Comparison of ENCODE assay signal across 8 cellular contexts in the genomic region with DNA sequence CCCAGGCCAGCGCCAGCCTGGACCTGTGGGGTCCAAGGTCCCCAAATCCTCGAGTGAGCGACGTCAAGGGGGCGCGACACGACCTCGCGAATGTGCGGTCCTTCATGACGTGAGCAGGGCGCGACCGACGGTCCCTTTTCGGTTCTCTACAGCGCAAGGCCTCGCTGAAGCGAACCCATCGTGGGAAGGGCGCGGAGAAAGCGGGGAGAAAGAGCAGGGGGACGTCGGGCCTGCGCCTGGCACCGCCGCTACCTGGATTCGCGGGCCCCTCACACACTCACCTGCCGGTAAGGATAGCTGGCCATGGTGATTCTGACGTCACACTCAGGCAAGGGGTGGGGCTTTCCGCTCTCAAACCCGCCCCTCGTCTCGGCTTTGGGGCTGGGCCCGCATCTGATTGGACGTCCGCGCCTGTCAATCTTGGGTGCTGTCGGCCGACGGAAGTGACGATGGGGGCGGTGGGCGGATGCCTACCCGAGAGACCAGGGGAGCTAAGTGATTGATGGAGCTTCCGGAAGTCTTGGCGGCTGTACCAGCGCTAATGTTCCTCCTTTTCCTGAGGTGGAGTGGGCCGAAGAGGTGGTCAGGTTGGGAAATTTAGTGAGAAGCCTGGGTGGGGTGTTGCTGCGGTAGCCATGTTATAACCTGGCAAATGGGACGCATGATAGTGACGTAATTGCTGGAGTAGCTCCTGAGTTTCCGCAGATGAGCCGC. TPM values are rescaled to one million over a fixed set of nuclear protein-coding genes. Genes with fewer than 3 reads are reported as not detected.
DNase-seq lines count a peak whose midpoint lies in the region; ATAC-seq and TF ChIP-seq lines count a peak whose summit lies in the region.

A gene with protein sequence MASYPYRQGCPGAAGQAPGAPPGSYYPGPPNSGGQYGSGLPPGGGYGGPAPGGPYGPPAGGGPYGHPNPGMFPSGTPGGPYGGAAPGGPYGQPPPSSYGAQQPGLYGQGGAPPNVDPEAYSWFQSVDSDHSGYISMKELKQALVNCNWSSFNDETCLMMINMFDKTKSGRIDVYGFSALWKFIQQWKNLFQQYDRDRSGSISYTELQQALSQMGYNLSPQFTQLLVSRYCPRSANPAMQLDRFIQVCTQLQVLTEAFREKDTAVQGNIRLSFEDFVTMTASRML (minus strand): TSS at position 317 of the 714 bp plus-strand sequence. CDS start 12 bp downstream, at position 305.

- H3K79me2 ChIP-seq in Karpas-422 (ENCODE audit: low read length) = peaks cover 45% of the 10 kb centered on the region

- TF ChIP-seq EP300 in esophagus muscularis mucosa (IDR thresholded peaks at IDR 0.05) = peak; percentile 42

- TF ChIP-seq POLR2A in esophagus muscularis mucosa (IDR thresholded peaks at IDR 0.05; ENCODE audit: low read depth) = peak; percentile 83

- peak within 1 kb of the TSS; percentile 86 for H3K9ac ChIP-seq in Karpas-422 (ENCODE audit: low read length)

- H3K27ac ChIP-seq in Karpas-422 (ENCODE audit: low read length) = peak within 1 kb of the TSS; percentile 7; the same call in 1 of the 2 replicates
- peak within 1 kb of the TSS; percentile 92 to 99 (median 96) for H3K27ac ChIP-seq in esophagus muscularis mucosa (replicated peaks in 1 of 4)
- H3K27ac ChIP-seq in muscle layer of duodenum (ENCODE audit: low read length) = peak within 1 kb of the TSS; percentile 97

- H3K27me3 ChIP-seq in Karpas-422 (ENCODE audit: low read length) (no peaks in the 10 kb centered on the region), esophagus muscularis mucosa (no peaks in the 10 kb centered on the region), muscle layer of duodenum (ENCODE audit: low read depth, low read length) (no peaks in the 10 kb centered on the region)

- H2AFZ ChIP-seq in Karpas-422 (ENCODE audit: low read length) = peak within 1 kb of the TSS; percentile 57; the same call in 1 of the 2 replicates

- H3K9me2 ChIP-seq in Karpas-422 (replicated peaks; ENCODE audit: insufficient read depth, low read length) = no peaks in the 10 kb centered on the region

- H3K9me3 ChIP-seq in Karpas-422 (ENCODE audit: low read length) (no peaks in the 10 kb centered on the region), esophagus muscularis mucosa (no peaks in the 10 kb centered on the region), muscle layer of duodenum (ENCODE audit: control insufficient read depth in 1 of 2, low read length in 2 of 2) (no peaks in the 10 kb centered on the region)

- peak within 1 kb of the TSS; percentile 86 for H3K4me2 ChIP-seq in Karpas-422 (ENCODE audit: low read depth, low read length, poor library complexity, severe bottlenecking)

- H3K36me3 ChIP-seq in Karpas-422 (ENCODE audit: insufficient read depth, low read length) = no peaks in the 10 kb centered on the region
- no peaks in the 10 kb centered on the region for H3K36me3 ChIP-seq in esophagus muscularis mucosa
- peaks cover 0 to 3% of the 10 kb centered on the region in 2 donors for H3K36me3 ChIP-seq in muscle layer of duodenum (ENCODE audit: control insufficient read depth in 1 of 2, insufficient read depth in 2 of 2, low read length in 2 of 2)

- H3K4me3 ChIP-seq in Karpas-422 (ENCODE audit: low read length) (peak within 1 kb of the TSS; percentile 82), esophagus muscularis mucosa (peak within 1 kb of the TSS; percentile 70 to 93 (median 82)), muscle layer of duodenum (ENCODE audit: low read depth in 1 of 2, low read length in 2 of 2) (peak within 1 kb of the TSS; percentile 79 to 96)

- peaks cover 26% of the 10 kb centered on the region for H3K4me1 ChIP-seq in Karpas-422 (ENCODE audit: low read length)
- peaks cover 50 to 59% (median 55%) of the 10 kb centered on the region in 4 donors for H3K4me1 ChIP-seq in esophagus muscularis mucosa
- H3K4me1 ChIP-seq in muscle layer of duodenum (ENCODE audit: control insufficient read depth in 1 of 2, insufficient read depth in 2 of 2, low read length in 2 of 2) = peaks cover 11 to 46% of the 10 kb centered on the region in 2 donors

- TF ChIP-seq CTCF in esophagus muscularis mucosa (IDR thresholded peaks at IDR 0.05) = no peak

- DNase-seq in DMS79 (lab: John Stamatoyannopoulos, UW) (peak; percentile 99), Karpas-422 (peak; percentile 99), RKO (ENCODE audit: low spot score) (peak; percentile 96), activated T-helper 1 cell treated with Interleukin-2 at 50 U/mL for 16 hours (ENCODE audit: low read depth) (peak; percentile 97), esophagus muscularis mucosa (ENCODE audit: extremely low spot score) (peak; percentile 100)
- DNase-seq in stimulated activated CD8-positive, alpha-beta memory T cell treated with anti-CD3 and anti-CD28 coated beads, Interleukin-7, amount 100 ng/mL, for 4 hours (ENCODE audit: low read depth in 2 of 2) = peak; percentile 98

- intact Hi-C loops in esophagus muscularis mucosa (cut with DNase I) = no loop called here

- WGBS in esophagus muscularis mucosa = 0% methylated on average over 18 of the region's 56 CpGs

- H4K20me1 ChIP-seq in Karpas-422 (ENCODE audit: insufficient read depth, low read depth, low read length) = no peaks in the 10 kb centered on the region

- ATAC-seq in GM21786 (IDR thresholded peaks at IDR 0.05; ENCODE audit: unreplicated experiment) = peak; percentile 91

RNA-seq across cellular contexts. Expression of the gene that starts here (rescaled TPM):
- 53.0 and 56.2 TPM in 2 replicates for total RNA-seq in Karpas-422 (2014; rRNA removed; shearing (Covaris generic); ENCODE audit: low replicate concordance)
- 100 to 1,000 TPM in 1 of 4 donors, 10 to 100 TPM in 3; 61.5 to 101 (median 92.9) TPM for total RNA-seq in esophagus muscularis mucosa

Comparison
In these comparisons a context has a peak if more than half of its experiments do, and no peak if none do; other contexts are left out.
1. Peak in every context shown above with its lines: DNase-seq, ATAC-seq, H3K4me3 ChIP-seq and H3K27ac ChIP-seq.
2. H3K27ac ChIP-seq: peak in every context shown above with its lines; median percentile 97 in muscle layer of duodenum; 96 in esophagus muscularis mucosa; 7 in Karpas-422.